19 cellular contexts compared by ENCODE assay signal in the genomic region with DNA sequence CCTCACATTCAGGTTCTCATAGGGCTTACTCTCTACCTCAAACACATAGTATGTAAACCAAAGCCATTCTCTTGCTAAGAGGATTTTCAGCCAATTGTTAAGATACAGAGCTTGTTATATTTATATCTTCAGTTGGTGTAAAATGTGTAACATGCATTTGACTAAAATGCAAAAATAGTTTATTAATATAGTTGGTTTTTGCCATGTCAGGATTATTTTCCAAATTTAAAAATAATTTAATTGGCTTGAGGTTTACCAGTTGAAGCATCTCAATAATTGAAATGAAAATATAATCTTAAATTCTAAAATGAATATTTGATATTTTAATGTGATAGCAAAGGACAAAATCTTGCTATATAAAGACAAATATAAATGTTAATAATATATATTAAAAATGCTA. TPM values are rescaled to one million over a fixed set of nuclear protein-coding genes. Genes with fewer than 3 reads are reported as not detected.
DNase-seq lines count a peak whose midpoint lies in the region; ATAC-seq, FAIRE-seq and TF ChIP-seq lines count a peak whose summit lies in the region.
"Had no signal": no experiment of that assay in that cellular context is flagged by ENCODE, and none has a peak within 500 bp of the region (broad histone marks: within the 10 kb centered on the region; RNA-seq: fewer than 3 reads in every experiment).

No MANE protein-coding gene starts in this region.

- H3K4me2 ChIP-seq in OCI-LY1 (ENCODE audit: low read length) = peak overlapping the region; percentile 50; the same call in 1 of the 2 replicates
- no peak overlapping the region for H3K4me2 ChIP-seq in MM.1S (ENCODE audit: low read depth, low read length)
- H3K4me2 ChIP-seq: KMS-11 had no signal

- no peak overlapping the region for H3K27ac Mint-ChIP-seq in activated CD4-positive, alpha-beta T cell treated with anti-CD3 and anti-CD28 coated beads, Interleukin-2, amount 10 ng/mL, durations not matched to agents 7 days and 5 days

- H3K9me3 ChIP-seq in OCI-LY1 (ENCODE audit: low read length) (no peaks in the 10 kb centered on the region), MM.1S (replicated peaks; ENCODE audit: insufficient read depth, low read length) (no peaks in the 10 kb centered on the region)
- H3K9me3 ChIP-seq: SJSA1 had no signal

- H3K79me2 ChIP-seq in OCI-LY1 (ENCODE audit: insufficient read depth, low read length) (peaks cover 34% of the 10 kb centered on the region), MM.1S (ENCODE audit: low read length) (peaks cover 43% of the 10 kb centered on the region)

- DNase-seq in NCI-H2227 (lab: John Stamatoyannopoulos, UW; ENCODE audit: unreplicated experiment) (no peak), MM.1S (no peak)
- no peak for DNase-seq in activated CD4-positive, alpha-beta T cell treated with anti-CD3 and anti-CD28 coated beads, Interleukin-2, amount 10 ng/mL, durations not matched to agents 7 days and 5 days
- DNase-seq: ACHN; CD4-positive, alpha-beta memory T cell; DND-41; H7; NCI-H1694 treated with DMSO at 0.1 percent for 48 hours; NCI-H446 treated with DMSO at 0.1 percent for 48 hours; NCI-H526 treated with DMSO at 0.1 percent for 48 hours; T-helper 2 cell had no signal

- TF ChIP-seq CTCF in OCI-LY1 (IDR thresholded peaks at IDR 0.05; ENCODE audit: low read length) (no peak), MM.1S (IDR thresholded peaks at IDR 0.05; ENCODE audit: low read length) (no peak)

- peak overlapping the region; percentile 37 for H3K27ac ChIP-seq in OCI-LY1 (ENCODE audit: low read depth, low read length, poor library complexity, severe bottlenecking)
- no peak overlapping the region for H3K27ac ChIP-seq in MM.1S (ENCODE audit: low read length)
- H3K27ac ChIP-seq: BLaER1 treated with 17β-estradiol and CSF1 and Interleukin-3, amounts not matched to agents 10 nM and 100 nM; KMS-11; SJSA1 had no signal

- H3K4me3 Mint-ChIP-seq in activated CD4-positive, alpha-beta T cell treated with anti-CD3 and anti-CD28 coated beads, Interleukin-2, amount 10 ng/mL, durations not matched to agents 7 days and 5 days = no peak overlapping the region

- H3K4me1 ChIP-seq in OCI-LY1 (ENCODE audit: insufficient read depth, low read length, severe bottlenecking) (peaks cover 20% of the 10 kb centered on the region), MM.1S (ENCODE audit: low read length) (no peaks in the 10 kb centered on the region)
- H3K4me1 ChIP-seq: SJSA1 had no signal

- H3K27me3 ChIP-seq in OCI-LY1 (ENCODE audit: insufficient read depth, low read length) (no peaks in the 10 kb centered on the region), MM.1S (replicated peaks; ENCODE audit: insufficient read depth, low read length) (no peaks in the 10 kb centered on the region)
- H3K27me3 ChIP-seq: BLaER1 treated with 17β-estradiol and CSF1 and Interleukin-3, amounts not matched to agents 10 nM and 100 nM; SJSA1 had no signal

- peaks cover 36% of the 10 kb centered on the region for H3K4me1 Mint-ChIP-seq in activated CD4-positive, alpha-beta T cell treated with anti-CD3 and anti-CD28 coated beads, Interleukin-2, amount 10 ng/mL, durations not matched to agents 7 days and 5 days

- H3K9me2 ChIP-seq in OCI-LY1 (ENCODE audit: low read depth, low read length) = no peaks in the 10 kb centered on the region
- no peaks in the 10 kb centered on the region for H3K9me2 ChIP-seq in MM.1S (replicated peaks; ENCODE audit: insufficient read depth, low read length)

- no peaks in the 10 kb centered on the region for H3F3A ChIP-seq in OCI-LY1 (ENCODE audit: insufficient read depth, low read length)
- H3F3A ChIP-seq in MM.1S (ENCODE audit: insufficient read depth, low read length) = no peaks in the 10 kb centered on the region

- peak; percentile 60 for FAIRE-seq in G401.6 (lab: Jason Lieb, UNC)
- FAIRE-seq in colon (lab: Jason Lieb, UNC) = peak; percentile 41

- no peak overlapping the region for H2AFZ ChIP-seq in OCI-LY1 (ENCODE audit: low read length)
- no peak overlapping the region for H2AFZ ChIP-seq in MM.1S (ENCODE audit: low read length)

- CTCF ChIA-PET in activated CD4-positive, alpha-beta T cell treated with anti-CD3 and anti-CD28 coated beads, Interleukin-2, amount 10 ng/mL, durations not matched to agents 7 days and 5 days (lab: Charles Lee) = interaction anchor here (1.7 kb wide), 1 partner anchor 11 kb away, joined by 3 read pairs; no protein-coding TSS in a partner anchor

- no peaks in the 10 kb centered on the region for H3K27me3 Mint-ChIP-seq in activated CD4-positive, alpha-beta T cell treated with anti-CD3 and anti-CD28 coated beads, Interleukin-2, amount 10 ng/mL, durations not matched to agents 7 days and 5 days
- H3K27me3 Mint-ChIP-seq: CD4-positive, alpha-beta memory T cell had no signal

- H3K36me3 ChIP-seq in OCI-LY1 (ENCODE audit: insufficient read depth, low read length) (peaks cover 6% of the 10 kb centered on the region; the same call in 1 of the 2 replicates), MM.1S (replicated peaks; ENCODE audit: insufficient read depth, low read length) (no peaks in the 10 kb centered on the region)

- peaks cover 11% of the 10 kb centered on the region for H3K9me3 Mint-ChIP-seq in activated CD4-positive, alpha-beta T cell treated with anti-CD3 and anti-CD28 coated beads, Interleukin-2, amount 10 ng/mL, durations not matched to agents 7 days and 5 days
- H3K9me3 Mint-ChIP-seq: CD4-positive, alpha-beta memory T cell had no signal

- H3K4me3 ChIP-seq in OCI-LY1 (ENCODE audit: low read depth, low read length, poor library complexity, severe bottlenecking) = no peak overlapping the region
- H3K4me3 ChIP-seq in MM.1S (ENCODE audit: low read length) = no peak overlapping the region
- H3K4me3 ChIP-seq: BLaER1 treated with 17β-estradiol and CSF1 and Interleukin-3, amounts not matched to agents 10 nM and 100 nM; SJSA1 had no signal

- ATAC-seq in GM18858 (IDR thresholded peaks at IDR 0.05; ENCODE audit: unreplicated experiment) = no peak
- ATAC-seq: Right ventricle myocardium inferior had no signal

- H3K9ac ChIP-seq in OCI-LY1 (ENCODE audit: low read length) (no peak overlapping the region; the same call in 1 of the 2 replicates), MM.1S (ENCODE audit: low read length) (no peak overlapping the region)
- H3K9ac ChIP-seq: BLaER1 treated with 17β-estradiol and CSF1 and Interleukin-3, amounts not matched to agents 10 nM and 100 nM; KMS-11 had no signal

- POLR2A ChIA-PET in activated CD4-positive, alpha-beta T cell treated with anti-CD3 and anti-CD28 coated beads, Interleukin-2, amount 10 ng/mL, durations not matched to agents 7 days and 5 days (lab: Charles Lee) = no interaction called here

- no peaks in the 10 kb centered on the region for H4K20me1 ChIP-seq in OCI-LY1 (ENCODE audit: insufficient read depth, low read length)
- H4K20me1 ChIP-seq in MM.1S (ENCODE audit: insufficient read depth, low read length) = no peaks in the 10 kb centered on the region

- peaks cover 36% of the 10 kb centered on the region for H3K36me3 Mint-ChIP-seq in activated CD4-positive, alpha-beta T cell treated with anti-CD3 and anti-CD28 coated beads, Interleukin-2, amount 10 ng/mL, durations not matched to agents 7 days and 5 days (ENCODE audit: low read depth)

RNA-seq across cellular contexts. Expression of gene MICU2, which starts 7.2 kb away (rescaled TPM):
- 10 to 100 TPM; 32.0 to 33.9 TPM for total RNA-seq in activated CD4-positive, alpha-beta T cell treated with anti-CD3 and anti-CD28 coated beads, Interleukin-2, amount 10 ng/mL, durations not matched to agents 7 days and 5 days
